In the genomic region with DNA sequence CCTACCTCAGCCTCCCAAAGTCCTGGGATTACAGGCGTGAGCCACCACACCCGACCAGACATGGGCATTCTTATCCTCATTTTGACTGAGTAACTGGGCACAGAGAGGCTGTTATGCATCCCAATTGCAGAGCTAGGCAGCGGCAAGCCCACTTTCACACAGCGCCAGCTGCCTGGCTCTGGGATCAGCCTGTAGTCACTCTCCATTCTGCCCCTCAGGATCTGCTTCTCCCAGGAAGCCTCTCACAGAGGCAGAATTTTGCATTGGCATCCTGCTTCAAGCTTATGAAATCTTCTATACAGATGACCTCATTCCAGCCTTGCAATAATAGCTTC, we compare ENCODE assay signal across 8 cellular contexts. TPM values are rescaled to one million over a fixed set of nuclear protein-coding genes. Genes with fewer than 3 reads are reported as not detected.
A peak's percentile ranks its signal among the peaks of the same experiment; 100 is the strongest.
DNase-seq lines count a peak whose midpoint lies in the region; ATAC-seq, FAIRE-seq and TF ChIP-seq lines count a peak whose summit lies in the region.

No MANE protein-coding gene starts in this region.

- no peak for TF ChIP-seq CTCF in adrenal gland (IDR thresholded peaks at IDR 0.05)
- no peak for TF ChIP-seq CTCF in kidney (IDR thresholded peaks at IDR 0.05; ENCODE audit: borderline replicate concordance, extremely low read depth, insufficient read depth)

- no peak for FAIRE-seq in kidney (lab: Jason Lieb, UNC)

- peak in 1 of 2 donors; percentile 28 for TF ChIP-seq POLR2A in adrenal gland (IDR thresholded peaks at IDR 0.05)

- H3K4me1 ChIP-seq in adrenal gland (replicated peaks in 1 of 2) (peaks cover 30 to 55% of the 10 kb centered on the region in 2 donors), kidney (ENCODE audit: control insufficient read depth in 1 of 2, insufficient read depth in 1 of 2, low read depth in 1 of 2, low read length in 2 of 2) (peaks cover 22 to 25% of the 10 kb centered on the region in 2 donors), subcutaneous abdominal adipose tissue (ENCODE audit: control insufficient read depth in 5 of 5, insufficient read depth in 5 of 5, low read length in 5 of 5) (peaks cover 14 to 51% (median 45%) of the 10 kb centered on the region in 5 donors)

- H3K9me3 ChIP-seq in adrenal gland (replicated peaks in 1 of 3) (no peaks in the 10 kb centered on the region), kidney (ENCODE audit: control insufficient read depth in 1 of 2, low read length in 2 of 2) (no peaks in the 10 kb centered on the region), subcutaneous abdominal adipose tissue (ENCODE audit: control insufficient read depth in 5 of 5, low read length in 5 of 5) (no peaks in the 10 kb centered on the region)

- H3K4me3 ChIP-seq in adrenal gland (no peak overlapping the region), kidney (ENCODE audit: low read length in 2 of 2) (peak overlapping the region in 1 of 2 donors; percentile 42), subcutaneous abdominal adipose tissue (ENCODE audit: low read depth in 1 of 5, low read length in 5 of 5) (peak overlapping the region in 4 of 5 donors; percentile 11 to 65 (median 36))

- H3K9ac ChIP-seq in kidney (ENCODE audit: low read length in 2 of 2) = peak overlapping the region; percentile 21 to 51
- H3K9ac ChIP-seq in subcutaneous abdominal adipose tissue (ENCODE audit: low read length in 5 of 5) = peak overlapping the region; percentile 59 to 71 (median 62)

- no peak for ATAC-seq in HG03045 (IDR thresholded peaks at IDR 0.05; ENCODE audit: unreplicated experiment)

- DNase-seq in DMS153 (lab: John Stamatoyannopoulos, UW) (peak; percentile 53), DMS153 treated with DMSO at 0.1 percent for 48 hours (lab: John Stamatoyannopoulos, UW; ENCODE audit: unreplicated experiment) (no peak), adrenal gland (no peak), kidney (no peak), mucosa of gallbladder (ENCODE audit: low spot score) (no peak), NCI-H128 (lab: John Stamatoyannopoulos, UW; ENCODE audit: unreplicated experiment) (no peak)

- H3K36me3 ChIP-seq in adrenal gland (replicated peaks in 1 of 2) = no peaks in the 10 kb centered on the region
- no peaks in the 10 kb centered on the region for H3K36me3 ChIP-seq in kidney (ENCODE audit: control insufficient read depth in 1 of 2, insufficient read depth in 2 of 2, low read length in 2 of 2)
- H3K36me3 ChIP-seq in subcutaneous abdominal adipose tissue (ENCODE audit: control insufficient read depth in 5 of 5, insufficient read depth in 5 of 5, low read length in 5 of 5) = no peaks in the 10 kb centered on the region

- H3K27ac ChIP-seq in adrenal gland (peak overlapping the region; percentile 87 to 98 (median 93)), kidney (ENCODE audit: low read depth in 2 of 2, low read length in 2 of 2) (peak overlapping the region; percentile 84 to 87), subcutaneous abdominal adipose tissue (ENCODE audit: low read depth, low read length) (peak overlapping the region; percentile 85)

- 55 to 89% (median 82%) methylated on average over 4 of the region's 4 CpGs for WGBS in adrenal gland, 4 donors

- intact Hi-C loops in adrenal gland (cut with DNase I) (loop anchor here in 1 of 2 donors (5.0 kb wide), 1 partner anchor 34 kb away; no protein-coding TSS in a partner anchor), kidney (cut with DNase I) (no loop called here)

- H3K27me3 ChIP-seq in adrenal gland (no peaks in the 10 kb centered on the region), subcutaneous abdominal adipose tissue (ENCODE audit: control insufficient read depth in 5 of 5, insufficient read depth in 4 of 5, low read length in 5 of 5) (no peaks in the 10 kb centered on the region)

RNA-seq across cellular contexts. Expression of a gene that starts 37.0 kb away (rescaled TPM):
- total RNA-seq in adrenal gland (10 to 100 TPM in 7 of 8 donors, 1 to 10 TPM in 1; 4.0 to 66.2 (median 43.1) TPM), kidney (59.5 TPM), mucosa of gallbladder (61.7 TPM)
- polyA plus RNA-seq in adrenal gland (100 to 1,000 TPM in 1 of 3 donors, 10 to 100 TPM in 2; 10.3 to 136 (median 49.1) TPM), kidney (ENCODE audit: insufficient read depth, low read depth, low replicate concordance) (94.3 TPM)

RNA-seq across cellular contexts. Expression of a gene that starts 38.8 kb away (rescaled TPM):
- total RNA-seq in adrenal gland (100 to 1,000 TPM; 237 to 449 (median 339) TPM), kidney (227 TPM), mucosa of gallbladder (177 TPM)
- polyA plus RNA-seq in adrenal gland (100 to 1,000 TPM; 390 to 599 (median 411) TPM), kidney (ENCODE audit: insufficient read depth, low read depth, low replicate concordance) (317 TPM)

Comparison
In these comparisons a context has a peak if more than half of its experiments do, and no peak if none do; other contexts are left out.
1. H3K4me3 ChIP-seq: peak in subcutaneous abdominal adipose tissue (4 of 5); none in adrenal gland (0 of 4).
2. Peak in every context shown above with its lines, with median percentiles within 50 percentile points of each other: H3K27ac ChIP-seq.